ENCODE assay signal across 19 cellular contexts in the genomic region with DNA sequence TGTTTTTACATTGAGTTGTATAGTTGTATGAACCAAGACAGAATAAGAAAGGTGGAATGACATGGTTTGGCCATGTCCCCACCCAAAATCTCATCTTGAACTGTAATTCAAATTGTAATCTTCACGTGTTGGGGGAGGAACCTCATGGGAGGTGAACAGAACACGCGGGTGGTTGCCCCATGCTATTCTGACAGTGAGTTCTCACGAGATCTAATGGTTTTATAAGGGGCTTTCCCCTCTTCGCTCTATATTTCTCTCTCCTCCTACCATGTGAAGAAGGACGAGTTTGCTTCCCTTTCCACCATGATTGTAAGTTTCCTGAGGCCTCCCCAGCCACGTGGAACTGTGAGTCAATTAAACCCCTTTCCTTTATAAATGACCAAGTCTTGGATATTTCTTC. TPM values are rescaled to one million over a fixed set of nuclear protein-coding genes. Genes with fewer than 3 reads are reported as not detected.
DNase-seq lines count a peak whose midpoint lies in the region; ATAC-seq and TF ChIP-seq lines count a peak whose summit lies in the region.
"Had no signal": no experiment of that assay in that cellular context is flagged by ENCODE, and none has a peak within 500 bp of the region (broad histone marks: within the 10 kb centered on the region; RNA-seq: fewer than 3 reads in every experiment).

No MANE protein-coding gene starts in this region.

- no peak for TF ChIP-seq CTCF in H9 (conservative IDR thresholded peaks at IDR 0.05)
- TF ChIP-seq CTCF in psoas muscle (IDR thresholded peaks at IDR 0.05) = no peak

- H3K36me3 Mint-ChIP-seq in activated naive CD4-positive, alpha-beta T cell treated with anti-CD3 and anti-CD28 coated beads for 36 hours (ENCODE audit: low read depth) = peaks cover 4% of the 10 kb centered on the region
- H3K36me3 Mint-ChIP-seq in IgD-negative memory B cell (no peaks in the 10 kb centered on the region), H9 (ENCODE audit: insufficient read depth in 1 of 3, low read depth in 3 of 3) (no peaks in the 10 kb centered on the region; a peak in 2 of 7 replicates)
- peaks cover 14% of the 10 kb centered on the region for H3K36me3 Mint-ChIP-seq in activated naive CD8-positive, alpha-beta T cell treated with anti-CD3 and anti-CD28 coated beads, Interleukin-2, amount 50 U/mL, for 24 hours (ENCODE audit: low read depth)

- CTCF ChIA-PET in activated naive CD4-positive, alpha-beta T cell treated with anti-CD3 and anti-CD28 coated beads for 36 hours (lab: Charles Lee) = interaction anchor here (0.9 kb wide), 1 partner anchor 13 kb away, joined by 3 read pairs; no protein-coding TSS in a partner anchor

- H3K79me2 ChIP-seq in H9 (ENCODE audit: insufficient read depth, low read length) = peaks cover 2% of the 10 kb centered on the region; the same call in 1 of the 2 replicates

- H3T11ph ChIP-seq in H9 (ENCODE audit: low read length) = no peak overlapping the region

- intact Hi-C loops in activated naive CD4-positive, alpha-beta T cell treated with anti-CD3 and anti-CD28 coated beads for 36 hours (cut with micrococcal nuclease) = loop anchor here (1.0 to 2.0 kb wide), 2 partner anchors 19 to 25 kb away; a partner anchor contains a TSS
- intact Hi-C loops in psoas muscle (cut with DNase I) = no loop called here

- no peaks in the 10 kb centered on the region for H4K20me1 ChIP-seq in H9 (ENCODE audit: control insufficient read depth, insufficient read depth, insufficient read length)

- no peak overlapping the region for H2AFZ ChIP-seq in H9 (ENCODE audit: low read length)

- H3K4ac ChIP-seq in H9 (ENCODE audit: low read depth, low read length) = no peak overlapping the region

- peak overlapping the region; percentile 72 for H3K27ac Mint-ChIP-seq in activated naive CD4-positive, alpha-beta T cell treated with anti-CD3 and anti-CD28 coated beads for 36 hours
- peak overlapping the region; percentile 72 to 89 (median 78) for H3K27ac Mint-ChIP-seq in IgD-negative memory B cell
- H3K27ac Mint-ChIP-seq in activated naive CD8-positive, alpha-beta T cell treated with anti-CD3 and anti-CD28 coated beads, Interleukin-2, amount 50 U/mL, for 24 hours = peak overlapping the region; percentile 87
- no peak overlapping the region for H3K27ac Mint-ChIP-seq in stimulated activated naive CD8-positive, alpha-beta T cell treated with anti-CD3 and anti-CD28 coated beads, Interleukin-15, amount 100 ng/mL, for 72 hours
- H3K27ac Mint-ChIP-seq in H9 = no peak overlapping the region

- no peak overlapping the region for H3K56ac ChIP-seq in H9 (ENCODE audit: insufficient read length, low read depth, low read length)

- H2AK5ac ChIP-seq in H9 (ENCODE audit: insufficient read length, low read length) = no peak overlapping the region

- no peaks in the 10 kb centered on the region for H3K4me1 ChIP-seq in H9 (ENCODE audit: insufficient read depth, low read length)
- H3K4me1 ChIP-seq in psoas muscle = peaks cover 10% of the 10 kb centered on the region

- ATAC-seq in activated naive CD8-positive, alpha-beta T cell treated with anti-CD3 and anti-CD28 coated beads, Interleukin-2, amount 50 U/mL, for 24 hours = peak; percentile 63
- ATAC-seq in stimulated activated naive CD8-positive, alpha-beta T cell treated with anti-CD3 and anti-CD28 coated beads, Interleukin-15, amount 100 ng/mL, for 72 hours = peak; percentile 61
- no peak for ATAC-seq in psoas muscle
- ATAC-seq: body of pancreas, gastrocnemius medialis, right cardiac atrium had no signal

- H3K27me3 ChIP-seq in H9 (ENCODE audit: insufficient read depth, low read length) (no peaks in the 10 kb centered on the region), psoas muscle (ENCODE audit: insufficient read depth in 3 of 3, low read length in 2 of 3) (no peaks in the 10 kb centered on the region)
- H3K27me3 ChIP-seq: body of pancreas, gastrocnemius medialis had no signal

- H2BK5ac ChIP-seq in H9 (ENCODE audit: insufficient read length, low read length) = no peak overlapping the region

- H3K27me3 Mint-ChIP-seq in activated naive CD4-positive, alpha-beta T cell treated with anti-CD3 and anti-CD28 coated beads for 36 hours (ENCODE audit: low read depth) = no peaks in the 10 kb centered on the region
- no peaks in the 10 kb centered on the region for H3K27me3 Mint-ChIP-seq in IgD-negative memory B cell
- no peaks in the 10 kb centered on the region for H3K27me3 Mint-ChIP-seq in activated naive CD8-positive, alpha-beta T cell treated with anti-CD3 and anti-CD28 coated beads, Interleukin-2, amount 50 U/mL, for 24 hours
- no peaks in the 10 kb centered on the region for H3K27me3 Mint-ChIP-seq in stimulated activated naive CD8-positive, alpha-beta T cell treated with anti-CD3 and anti-CD28 coated beads, Interleukin-15, amount 100 ng/mL, for 72 hours
- no peaks in the 10 kb centered on the region for H3K27me3 Mint-ChIP-seq in H9 (ENCODE audit: low read depth)

- no peaks in the 10 kb centered on the region for H3K9me3 ChIP-seq in H9 (ENCODE audit: control insufficient read depth, low read depth, low read length)
- no peaks in the 10 kb centered on the region for H3K9me3 ChIP-seq in psoas muscle
- H3K9me3 ChIP-seq: body of pancreas, gastrocnemius medialis had no signal

- no peak overlapping the region for H2BK12ac ChIP-seq in H9 (ENCODE audit: insufficient read length, low read depth, low read length)

- H4K5ac ChIP-seq in H9 (ENCODE audit: insufficient read length, low read depth, low read length) = no peak overlapping the region

- no peaks in the 10 kb centered on the region for H3K9me3 Mint-ChIP-seq in activated naive CD4-positive, alpha-beta T cell treated with anti-CD3 and anti-CD28 coated beads for 36 hours
- no peaks in the 10 kb centered on the region for H3K9me3 Mint-ChIP-seq in IgD-negative memory B cell
- H3K9me3 Mint-ChIP-seq in activated naive CD8-positive, alpha-beta T cell treated with anti-CD3 and anti-CD28 coated beads, Interleukin-2, amount 50 U/mL, for 24 hours = peaks cover 8% of the 10 kb centered on the region
- H3K9me3 Mint-ChIP-seq in stimulated activated naive CD8-positive, alpha-beta T cell treated with anti-CD3 and anti-CD28 coated beads, Interleukin-15, amount 100 ng/mL, for 72 hours = no peaks in the 10 kb centered on the region
- peaks cover 0 to 2% of the 10 kb centered on the region in 2 experiments; a peak in 2 of 5 replicates for H3K9me3 Mint-ChIP-seq in H9

- H3K23me2 ChIP-seq in H9 (ENCODE audit: insufficient read length, low read depth, low read length, poor library complexity, severe bottlenecking) = no peaks in the 10 kb centered on the region

- H3K18ac ChIP-seq in H9 (ENCODE audit: insufficient read length, low read depth, low read length) = no peak overlapping the region

- no peak for DNase-seq in activated naive CD4-positive, alpha-beta T cell treated with anti-CD3 and anti-CD28 coated beads for 36 hours
- no peak for DNase-seq in activated naive CD4-positive, alpha-beta T cell treated with anti-CD3 and anti-CD28 coated beads, Interleukin-2, amount 50 U/mL, for 16 hours
- no peak for DNase-seq in activated naive CD8-positive, alpha-beta T cell treated with anti-CD3 and anti-CD28 coated beads, Interleukin-2, amount 50 U/mL, for 24 hours
- no peak for DNase-seq in stimulated activated naive CD8-positive, alpha-beta T cell treated with anti-CD3 and anti-CD28 coated beads, Interleukin-15, amount 100 ng/mL, for 72 hours
- DNase-seq in H9 = no peak
- DNase-seq in psoas muscle = no peak
- DNase-seq: activated CD4-positive, alpha-beta T cell treated with anti-CD3 and anti-CD28 coated beads for 4 hours; activated effector memory CD4-positive, alpha-beta T cell treated with anti-CD3 and anti-CD28 coated beads, Interleukin-2, amount 50 U/mL, for 16 hours; body of pancreas; cortex of kidney; gastrocnemius medialis; NCI-H1092; NCI-H526; occipital lobe; right cardiac atrium; SIG-M5; substantia nigra had no signal

- no peak overlapping the region for H3K4me2 ChIP-seq in H9 (ENCODE audit: insufficient read depth, insufficient read length, low read length)

- no peak overlapping the region for H3K23ac ChIP-seq in H9 (ENCODE audit: insufficient read length, low read depth, low read length)

- H4K91ac ChIP-seq in H9 (ENCODE audit: insufficient read length, low read depth, low read length) = no peak overlapping the region

- no peaks in the 10 kb centered on the region for H3K36me3 ChIP-seq in psoas muscle (ENCODE audit: insufficient read depth in 1 of 2, low read depth in 1 of 2)
- H3K36me3 ChIP-seq: gastrocnemius medialis had no signal

- peaks cover 38% of the 10 kb centered on the region for H3K4me1 Mint-ChIP-seq in activated naive CD4-positive, alpha-beta T cell treated with anti-CD3 and anti-CD28 coated beads for 36 hours (ENCODE audit: low read depth)
- H3K4me1 Mint-ChIP-seq in IgD-negative memory B cell (peaks cover 27 to 30% (median 28%) of the 10 kb centered on the region in 3 donors), H9 (0 out of 4 replicates have a peak, but pooled peaks cover 0 to 3% of the 10 kb centered on the region in 2 experiments)
- H3K4me1 Mint-ChIP-seq in activated naive CD8-positive, alpha-beta T cell treated with anti-CD3 and anti-CD28 coated beads, Interleukin-2, amount 50 U/mL, for 24 hours = peaks cover 41% of the 10 kb centered on the region
- peaks cover 40% of the 10 kb centered on the region for H3K4me1 Mint-ChIP-seq in stimulated activated naive CD8-positive, alpha-beta T cell treated with anti-CD3 and anti-CD28 coated beads, Interleukin-15, amount 100 ng/mL, for 72 hours

- H3K27ac ChIP-seq in H9 (ENCODE audit: insufficient read length, low read depth, low read length) = no peak overlapping the region
- no peak overlapping the region for H3K27ac ChIP-seq in psoas muscle
- H3K27ac ChIP-seq: body of pancreas, epithelial cell of prostate had no signal

- no peak overlapping the region for H4K8ac ChIP-seq in H9 (replicated peaks; ENCODE audit: insufficient read length, low read depth, low read length)

- peak overlapping the region; percentile 26 for H3K4me3 Mint-ChIP-seq in activated naive CD4-positive, alpha-beta T cell treated with anti-CD3 and anti-CD28 coated beads for 36 hours
- H3K4me3 Mint-ChIP-seq in IgD-negative memory B cell (peak overlapping the region in 3 of 4 donors; percentile 70 to 89 (median 74)), H9 (no peak overlapping the region)
- peak overlapping the region; percentile 60 for H3K4me3 Mint-ChIP-seq in activated naive CD8-positive, alpha-beta T cell treated with anti-CD3 and anti-CD28 coated beads, Interleukin-2, amount 50 U/mL, for 24 hours
- H3K4me3 Mint-ChIP-seq in stimulated activated naive CD8-positive, alpha-beta T cell treated with anti-CD3 and anti-CD28 coated beads, Interleukin-15, amount 100 ng/mL, for 72 hours = peak overlapping the region in 1 of 2 donors; percentile 67

- H3K4me3 ChIP-seq in psoas muscle = no peak overlapping the region
- H3K4me3 ChIP-seq: body of pancreas had no signal

- H3K9ac ChIP-seq in H9 (ENCODE audit: extremely low read depth, insufficient read length, low read length) = no peak overlapping the region

- no peak overlapping the region for H3K14ac ChIP-seq in H9 (ENCODE audit: insufficient read depth, low read length)

- no peak overlapping the region for H2BK15ac ChIP-seq in H9 (ENCODE audit: low read depth, low read length)

- no peaks in the 10 kb centered on the region for H3K79me1 ChIP-seq in H9 (ENCODE audit: insufficient read depth, low read depth, low read length, poor library complexity, severe bottlenecking)

- no CpG with 5 or more reads among the region's 7 CpGs for WGBS in H9 (ENCODE audit: extremely low coverage, insufficient read length, low lambda C conversion rate)
- 91 to 98% (median 93%) methylated on average over 7 of the region's 7 CpGs for WGBS in psoas muscle, 3 donors

- no peak overlapping the region for H2BK120ac ChIP-seq in H9 (ENCODE audit: low read depth, low read length, poor library complexity, severe bottlenecking)

- no peak overlapping the region for H2BK20ac ChIP-seq in H9 (ENCODE audit: low read depth, low read length, poor library complexity, severe bottlenecking)

RNA-seq across cellular contexts. Expression of a gene that starts 25.3 kb away (rescaled TPM):
- total RNA-seq in activated naive CD4-positive, alpha-beta T cell treated with anti-CD3 and anti-CD28 coated beads for 36 hours = 10 to 100 TPM; 20.1 to 20.4 TPM
- polyA plus RNA-seq in IgD-negative memory B cell = 9.4 TPM
- 12.8 and 15.7 TPM in 2 replicates for total RNA-seq in H9 (2021)
- total RNA-seq in psoas muscle = 1 to 10 TPM; 4.0 to 7.6 (median 4.7) TPM
- 1 to 10 TPM; 2.8 to 5.2 (median 3.0) TPM for polyA plus RNA-seq in psoas muscle

Comparison
In these comparisons a context has a peak if more than half of its experiments do, and no peak if none do; other contexts are left out.
1. H3K27ac Mint-ChIP-seq: peak in activated naive CD4-positive, alpha-beta T cell treated with anti-CD3 and anti-CD28 coated beads for 36 hours (single experiment), IgD-negative memory B cell (3 of 3) and activated naive CD8-positive, alpha-beta T cell treated with anti-CD3 and anti-CD28 coated beads, Interleukin-2, amount 50 U/mL, for 24 hours (single experiment); none in stimulated activated naive CD8-positive, alpha-beta T cell treated with anti-CD3 and anti-CD28 coated beads, Interleukin-15, amount 100 ng/mL, for 72 hours (0 of 2) and H9 (0 of 3).
2. H3K4me3 Mint-ChIP-seq: peak in activated naive CD4-positive, alpha-beta T cell treated with anti-CD3 and anti-CD28 coated beads for 36 hours (single experiment), IgD-negative memory B cell (3 of 4) and activated naive CD8-positive, alpha-beta T cell treated with anti-CD3 and anti-CD28 coated beads, Interleukin-2, amount 50 U/mL, for 24 hours (single experiment); none in H9 (0 of 2).
3. ATAC-seq: peak in activated naive CD8-positive, alpha-beta T cell treated with anti-CD3 and anti-CD28 coated beads, Interleukin-2, amount 50 U/mL, for 24 hours (single experiment) and stimulated activated naive CD8-positive, alpha-beta T cell treated with anti-CD3 and anti-CD28 coated beads, Interleukin-15, amount 100 ng/mL, for 72 hours (single experiment); none in psoas muscle (0 of 4).